ENCODE assay signal across 1 cellular context in the genomic region with DNA sequence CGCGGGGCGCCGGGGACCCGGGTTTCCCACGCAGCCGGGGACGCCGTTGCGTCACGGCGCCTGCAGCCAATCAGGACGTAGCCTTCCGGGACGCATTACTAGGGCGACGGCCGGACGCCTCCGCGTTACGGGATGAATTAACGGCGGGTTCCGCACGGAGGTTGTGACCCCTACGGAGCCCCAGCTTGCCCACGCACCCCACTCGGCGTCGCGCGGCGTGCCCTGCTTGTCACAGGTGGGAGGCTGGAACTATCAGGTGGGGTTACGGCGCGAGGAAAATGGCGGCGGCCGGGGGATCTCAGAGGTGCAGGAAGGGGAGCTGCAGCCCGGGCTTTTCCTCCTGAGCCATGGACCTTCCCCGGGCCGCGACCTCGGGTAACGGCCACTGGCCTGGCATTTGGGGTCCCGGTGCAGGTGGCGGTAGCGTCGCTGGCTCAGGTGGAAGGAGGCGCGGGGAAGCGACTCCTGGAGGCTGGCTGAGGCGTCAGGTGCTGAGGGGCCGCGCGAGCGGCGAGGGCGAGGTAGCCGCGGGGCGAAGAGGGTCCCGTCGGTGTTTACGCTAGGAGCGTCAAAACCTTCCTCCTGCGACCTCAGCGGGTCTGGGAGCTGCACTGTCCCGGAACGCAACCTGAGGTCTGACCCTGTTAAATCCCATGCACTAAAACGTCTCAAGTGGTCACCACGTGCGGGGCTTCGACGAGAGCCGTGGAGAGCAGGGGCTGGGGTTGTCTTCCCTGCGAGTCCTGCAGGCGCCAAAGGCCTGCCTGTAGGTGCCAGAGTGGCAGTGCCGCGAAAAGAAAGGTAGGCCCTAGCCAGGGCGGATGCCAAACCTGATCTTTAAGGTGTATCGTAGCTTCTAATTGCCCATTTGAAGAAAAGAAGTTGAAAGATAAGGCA.
TF ChIP-seq lines count a peak whose summit lies in the region.

A gene (plus strand): TSS at position 98 of the 897 bp plus-strand sequence. CDS start 78,345 bp downstream, outside the sequence.

TF ChIP-seq in SK-N-SH treated with all-trans-retinoic acid at 6 μM for 48 hours, 23 proteins besides CTCF, POLR2A, EP300 and RAD21 (continued from another document):
- TF ChIP-seq, protein P1, sequence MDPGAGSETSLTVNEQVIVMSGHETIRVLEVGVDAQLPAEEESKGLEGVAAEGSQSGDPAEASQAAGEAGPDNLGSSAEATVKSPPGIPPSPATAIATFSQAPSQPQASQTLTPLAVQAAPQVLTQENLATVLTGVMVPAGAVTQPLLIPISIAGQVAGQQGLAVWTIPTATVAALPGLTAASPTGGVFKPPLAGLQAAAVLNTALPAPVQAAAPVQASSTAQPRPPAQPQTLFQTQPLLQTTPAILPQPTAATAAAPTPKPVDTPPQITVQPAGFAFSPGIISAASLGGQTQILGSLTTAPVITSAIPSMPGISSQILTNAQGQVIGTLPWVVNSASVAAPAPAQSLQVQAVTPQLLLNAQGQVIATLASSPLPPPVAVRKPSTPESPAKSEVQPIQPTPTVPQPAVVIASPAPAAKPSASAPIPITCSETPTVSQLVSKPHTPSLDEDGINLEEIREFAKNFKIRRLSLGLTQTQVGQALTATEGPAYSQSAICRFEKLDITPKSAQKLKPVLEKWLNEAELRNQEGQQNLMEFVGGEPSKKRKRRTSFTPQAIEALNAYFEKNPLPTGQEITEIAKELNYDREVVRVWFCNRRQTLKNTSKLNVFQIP (CRISPR knock-in tag; IDR thresholded peaks at IDR 0.05; ENCODE audit: borderline replicate concordance, low read depth), result peak; percentile 58; the same call in 1 of the 2 replicates
